29 cellular contexts compared by ENCODE assay signal in the genomic region with DNA sequence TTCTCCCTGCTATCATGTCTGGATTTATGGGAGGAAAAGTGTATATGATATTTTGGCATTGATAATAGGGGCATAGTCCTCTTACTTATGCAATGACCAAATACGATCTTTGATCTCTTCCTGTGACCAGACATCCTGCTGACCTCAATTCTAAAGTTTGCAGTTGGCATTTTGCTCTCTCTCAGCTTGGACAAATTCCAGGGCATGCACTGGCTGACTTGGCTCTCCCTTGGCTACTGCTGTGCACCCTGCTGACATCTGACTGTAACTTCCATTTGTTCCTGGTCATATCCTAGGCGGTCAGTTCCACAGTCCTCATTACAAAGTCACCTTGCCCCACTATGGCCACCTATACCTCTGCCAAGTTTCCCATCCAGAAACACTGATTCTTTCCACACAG.
DNase-seq lines count a peak whose midpoint lies in the region; ATAC-seq and TF ChIP-seq lines count a peak whose summit lies in the region.
"Had no signal": no experiment of that assay in that cellular context is flagged by ENCODE, and none has a peak within 500 bp of the region (broad histone marks: within the 10 kb centered on the region; RNA-seq: fewer than 3 reads in every experiment).

No MANE protein-coding gene starts in this region.

- BruUV-seq in MCF 10A (replicated peaks; lab: Mats Ljungman, UMichigan): no TSS peak

- no peaks in the 10 kb centered on the region for H3K4me1 Mint-ChIP-seq in MCF 10A (ENCODE audit: insufficient read depth, unreplicated experiment)
- H3K4me1 Mint-ChIP-seq: brain, neural crest cell had no signal

- intact Hi-C loops in MCF 10A (cut with micrococcal nuclease): no loop called here
- intact Hi-C loops in breast epithelium (cut with DNase I; ENCODE audit: low total_unique reads): no loop called here

- H3K27ac Mint-ChIP-seq in MCF 10A (ENCODE audit: low read depth, unreplicated experiment): no peak overlapping the region
- no peak overlapping the region for H3K27ac Mint-ChIP-seq in activated naive CD4-positive, alpha-beta T cell treated with anti-CD3 and anti-CD28 coated beads, Interleukin-2, amount 50 U/mL, for 72 hours
- H3K27ac Mint-ChIP-seq: activated CD8-positive, alpha-beta T cell treated with anti-CD3 and anti-CD28 coated beads for 36 hours; brain; effector memory CD8-positive, alpha-beta T cell had no signal

- H3K36me3 Mint-ChIP-seq in MCF 10A (ENCODE audit: insufficient read depth, unreplicated experiment): no peaks in the 10 kb centered on the region
- peaks cover 0 to 7% of the 10 kb centered on the region in 2 donors for H3K36me3 Mint-ChIP-seq in activated naive CD4-positive, alpha-beta T cell treated with anti-CD3 and anti-CD28 coated beads, Interleukin-2, amount 50 U/mL, for 72 hours
- H3K36me3 Mint-ChIP-seq: brain had no signal

- CTCF ChIA-PET in MCF 10A (lab: Yijun Ruan, JAX): interaction anchor here (0.6 to 1.0 kb wide), 2 partner anchors 670 to 863 kb away, joined by 3 to 5 read pairs; no protein-coding TSS in a partner anchor
- CTCF ChIA-PET in HEK293T (lab: Yijun Ruan, JAX): no interaction called here

- H3K4me3 ChIP-seq in breast epithelium: no peak overlapping the region
- H3K4me3 ChIP-seq: BLaER1, esophagus muscularis mucosa, HAP-1, K562, lower lobe of right lung, sigmoid colon had no signal

- peaks cover 17% of the 10 kb centered on the region for H3K9me3 Mint-ChIP-seq in MCF 10A (ENCODE audit: unreplicated experiment)
- H3K9me3 Mint-ChIP-seq in activated naive CD4-positive, alpha-beta T cell treated with anti-CD3 and anti-CD28 coated beads, Interleukin-2, amount 50 U/mL, for 72 hours: peaks cover 0 to 5% of the 10 kb centered on the region in 2 donors

- ATAC-seq in left lobe of liver (peak; percentile 98), GM18517 (IDR thresholded peaks at IDR 0.05; ENCODE audit: unreplicated experiment) (no peak)
- ATAC-seq in activated naive CD4-positive, alpha-beta T cell treated with anti-CD3 and anti-CD28 coated beads, Interleukin-2, amount 50 U/mL, for 72 hours: no peak
- ATAC-seq: activated CD4-positive, CD25-positive, alpha-beta regulatory T cell treated with anti-CD3 and anti-CD28 coated beads, Interleukin-2, amount 50 U/mL, for 24 hours; activated CD8-positive, alpha-beta T cell treated with anti-CD3 and anti-CD28 coated beads for 36 hours; effector memory CD8-positive, alpha-beta T cell; K562; lower lobe of right lung; Panc1 had no signal

- peaks cover 0 to 8% of the 10 kb centered on the region in 2 donors for H3K9me3 ChIP-seq in breast epithelium
- H3K9me3 ChIP-seq: lower lobe of right lung had no signal

- DNase-seq in MCF 10A (ENCODE audit: unreplicated experiment) (peak; percentile 38), breast epithelium (ENCODE audit: low spot score in 2 of 2) (no peak), astrocyte of the hippocampus (ENCODE audit: low read depth, low spot score) (peak; percentile 9), left lobe of liver (ENCODE audit: low spot score) (peak; percentile 89), HK-2 (ENCODE audit: unreplicated experiment) (no peak), HEK293T (ENCODE audit: extremely low spot score) (no peak)
- DNase-seq in activated naive CD4-positive, alpha-beta T cell treated with anti-CD3 and anti-CD28 coated beads, Interleukin-2, amount 50 U/mL, for 72 hours (ENCODE audit: low spot score in 2 of 2): no peak
- DNase-seq: activated CD8-positive, alpha-beta T cell treated with anti-CD3 and anti-CD28 coated beads for 36 hours; activated effector memory CD4-positive, alpha-beta T cell treated with anti-CD3 and anti-CD28 coated beads, Interleukin-2, amount 50 U/mL, for 16 hours; activated T-cell treated with anti-CD3 and anti-CD28 coated beads for 4 hours; COR-L47; DND-41; effector memory CD8-positive, alpha-beta T cell; hippocampal formation; lower lobe of right lung; MV-4-11; NCI-H510A treated with DMSO at 0.1 percent for 48 hours; SIG-M5; sigmoid colon; trophoblast cell had no signal

- POLR2A ChIA-PET in MCF 10A (lab: Yijun Ruan, JAX) (no interaction called here), HEK293T (lab: Yijun Ruan, JAX) (no interaction called here)

- no peaks in the 10 kb centered on the region for H3K4me1 ChIP-seq in breast epithelium
- H3K4me1 ChIP-seq: BLaER1, esophagus muscularis mucosa, HAP-1, lower lobe of right lung, sigmoid colon had no signal

- TF ChIP-seq CTCF in MCF 10A (IDR thresholded peaks at IDR 0.05; ENCODE audit: unreplicated experiment) (no peak), breast epithelium (IDR thresholded peaks at IDR 0.05) (no peak)

- H3K27me3 Mint-ChIP-seq in MCF 10A (ENCODE audit: insufficient read depth, unreplicated experiment): no peaks in the 10 kb centered on the region

- no peaks in the 10 kb centered on the region for H3K27me3 ChIP-seq in breast epithelium
- H3K27me3 ChIP-seq: BLaER1, esophagus muscularis mucosa, sigmoid colon had no signal

- H3K4me3 Mint-ChIP-seq in MCF 10A (ENCODE audit: unreplicated experiment): no peak overlapping the region
- H3K4me3 Mint-ChIP-seq: activated CD8-positive, alpha-beta T cell treated with anti-CD3 and anti-CD28 coated beads for 36 hours; brain; effector memory CD8-positive, alpha-beta T cell; neural crest cell had no signal

- TF ChIP-seq POLR2A in breast epithelium (IDR thresholded peaks at IDR 0.05): no peak

- no peaks in the 10 kb centered on the region for H3K36me3 ChIP-seq in breast epithelium
- H3K36me3 ChIP-seq: BLaER1, esophagus muscularis mucosa, HAP-1, lower lobe of right lung, sigmoid colon had no signal

- H3K27ac ChIP-seq in breast epithelium: no peak overlapping the region
- H3K27ac ChIP-seq: BLaER1, esophagus muscularis mucosa, lower lobe of right lung, sigmoid colon had no signal

TF ChIP-seq in HEK293T, 16 proteins besides CTCF, POLR2A, EP300 and RAD21:
- TF ChIP-seq FOXA1 (IDR thresholded peaks at IDR 0.05) (no peak), NFRKB (IDR thresholded peaks at IDR 0.05) (no peak), ARNT (IDR thresholded peaks at IDR 0.05) (no peak), LEF1 (IDR thresholded peaks at IDR 0.05; ENCODE audit: borderline replicate concordance) (no peak), FOXK2 (IDR thresholded peaks at IDR 0.05) (no peak), ZNF384 (IDR thresholded peaks at IDR 0.05) (no peak), SP1 (IDR thresholded peaks at IDR 0.05) (no peak), L3MBTL2 (conservative IDR thresholded peaks at IDR 0.05) (no peak), BHLHE40 (IDR thresholded peaks at IDR 0.05; ENCODE audit: borderline replicate concordance) (no peak)

Comparison
In these comparisons a context has a peak if more than half of its experiments do, and no peak if none do; other contexts are left out.
1. DNase-seq: peak in MCF 10A (single experiment), astrocyte of the hippocampus (single experiment) and left lobe of liver (single experiment); none in breast epithelium (0 of 2), HK-2 (single experiment), HEK293T (single experiment) and activated naive CD4-positive, alpha-beta T cell treated with anti-CD3 and anti-CD28 coated beads, Interleukin-2, amount 50 U/mL, for 72 hours (0 of 2).